Comparison of ENCODE assay signal across 9 cellular contexts in genomic region chr1:27144920-27145661, GRCh38. TPM values are rescaled to one million over a fixed set of nuclear protein-coding genes. Genes with fewer than 3 reads are reported as not detected.
DNase-seq lines count a peak whose midpoint lies in the region; ATAC-seq and TF ChIP-seq lines count a peak whose summit lies in the region.
"Had no signal": no experiment of that assay in that cellular context is flagged by ENCODE, and none has a peak within 500 bp of the region (broad histone marks: within the 10 kb centered on the region; RNA-seq: fewer than 3 reads in every experiment).

No MANE protein-coding gene starts in this region.

- H3K4me1 ChIP-seq in H9 (ENCODE audit: insufficient read depth, low read length) (peaks cover 10% of the 10 kb centered on the region; the same call in 1 of the 2 replicates), stomach smooth muscle (ENCODE audit: control insufficient read depth, insufficient read depth, low read length) (peaks cover 39% of the 10 kb centered on the region)

- H3K27me3 ChIP-seq in H9 (ENCODE audit: insufficient read depth, low read length) (no peaks in the 10 kb centered on the region), stomach smooth muscle (ENCODE audit: control insufficient read depth in 1 of 2, insufficient read depth in 2 of 2, low read length in 2 of 2) (no peaks in the 10 kb centered on the region)

- no peaks in the 10 kb centered on the region; the same call in 1 of the 2 replicates for H3K79me2 ChIP-seq in H9 (ENCODE audit: insufficient read depth, low read length)

- no peak overlapping the region for H4K8ac ChIP-seq in H9 (replicated peaks; ENCODE audit: insufficient read length, low read depth, low read length)

- H3K4me3 ChIP-seq in stomach smooth muscle (ENCODE audit: low read length in 2 of 2), result no peak overlapping the region

- H3K9ac ChIP-seq in H9 (ENCODE audit: extremely low read depth, insufficient read length, low read length), result no peak overlapping the region
- peak overlapping the region in 1 of 2 donors; percentile 62 for H3K9ac ChIP-seq in stomach smooth muscle (ENCODE audit: low read length in 2 of 2)

- no peak overlapping the region for H3K4me3 Mint-ChIP-seq in H9
- H3K4me3 Mint-ChIP-seq: activated CD8-positive, alpha-beta memory T cell treated with anti-CD3 and anti-CD28 coated beads, Interleukin-2, amount 10 ng/mL, durations not matched to agents 7 days and 5 days had no signal

- H2BK12ac ChIP-seq in H9 (ENCODE audit: insufficient read length, low read depth, low read length), result no peak overlapping the region

- H3K4me1 Mint-ChIP-seq in H9, result peaks cover 41 to 47% of the 10 kb centered on the region in 2 experiments

- H2BK120ac ChIP-seq in H9 (ENCODE audit: low read depth, low read length, poor library complexity, severe bottlenecking), result no peak overlapping the region

- H2BK5ac ChIP-seq in H9 (ENCODE audit: insufficient read length, low read length), result no peak overlapping the region

- H4K5ac ChIP-seq in H9 (ENCODE audit: insufficient read length, low read depth, low read length), result no peak overlapping the region

- no peak overlapping the region for H3K56ac ChIP-seq in H9 (ENCODE audit: insufficient read length, low read depth, low read length)

- 0 out of 5 replicates have a peak, but pooled peaks cover 0 to 3% of the 10 kb centered on the region in 2 experiments for H3K9me3 Mint-ChIP-seq in H9

- 0 out of 2 replicates have a peak overlapping the region, but pooled peaks have one; percentile 4 for H3K14ac ChIP-seq in H9 (ENCODE audit: insufficient read depth, low read length)

- TF ChIP-seq CTCF in H9 (conservative IDR thresholded peaks at IDR 0.05), result no peak

- no peak overlapping the region for H3K27ac ChIP-seq in H9 (ENCODE audit: insufficient read length, low read depth, low read length)
- H3K27ac ChIP-seq in angular gyrus (ENCODE audit: low read depth, low read length), result peak overlapping the region; percentile 78
- peak overlapping the region; percentile 73 for H3K27ac ChIP-seq in stomach smooth muscle (ENCODE audit: low read length)

- H3K27ac Mint-ChIP-seq in H9, result peak overlapping the region; percentile 14 to 91 (median 79); a peak in 4 of 7 replicates
- H3K27ac Mint-ChIP-seq: activated CD8-positive, alpha-beta memory T cell treated with anti-CD3 and anti-CD28 coated beads, Interleukin-2, amount 10 ng/mL, durations not matched to agents 7 days and 5 days had no signal

- no peak overlapping the region for H4K91ac ChIP-seq in H9 (ENCODE audit: insufficient read length, low read depth, low read length)

- no peak overlapping the region for H3K23ac ChIP-seq in H9 (ENCODE audit: insufficient read length, low read depth, low read length)

- no peaks in the 10 kb centered on the region; the same call in 1 of the 2 replicates for H3K27me3 Mint-ChIP-seq in H9 (ENCODE audit: low read depth)
- H3K27me3 Mint-ChIP-seq: activated CD8-positive, alpha-beta memory T cell treated with anti-CD3 and anti-CD28 coated beads, Interleukin-2, amount 10 ng/mL, durations not matched to agents 7 days and 5 days had no signal

- no peak overlapping the region for H3T11ph ChIP-seq in H9 (ENCODE audit: low read length)

- H2AK5ac ChIP-seq in H9 (ENCODE audit: insufficient read length, low read length), result no peak overlapping the region

- H3K18ac ChIP-seq in H9 (ENCODE audit: insufficient read length, low read depth, low read length), result no peak overlapping the region

- no peaks in the 10 kb centered on the region for H3K36me3 ChIP-seq in stomach smooth muscle (ENCODE audit: control insufficient read depth in 2 of 2, insufficient read depth in 2 of 2, low read length in 2 of 2)

- ATAC-seq in GM18520 (IDR thresholded peaks at IDR 0.05; ENCODE audit: unreplicated experiment), result no peak
- ATAC-seq in HG03571 (IDR thresholded peaks at IDR 0.05; ENCODE audit: unreplicated experiment), result no peak
- no peak for ATAC-seq in GM21717 (IDR thresholded peaks at IDR 0.05; ENCODE audit: unreplicated experiment)
- ATAC-seq: activated CD8-positive, alpha-beta memory T cell treated with anti-CD3 and anti-CD28 coated beads, Interleukin-2, amount 10 ng/mL, durations not matched to agents 7 days and 5 days had no signal

- no peaks in the 10 kb centered on the region for H4K20me1 ChIP-seq in H9 (ENCODE audit: control insufficient read depth, insufficient read depth, insufficient read length)

- no peak overlapping the region for H3K4ac ChIP-seq in H9 (ENCODE audit: low read depth, low read length)

- WGBS in H9 (ENCODE audit: extremely low coverage, insufficient read length, low lambda C conversion rate), result no CpG with 5 or more reads among the region's 5 CpGs

- H3K36me3 Mint-ChIP-seq in H9 (ENCODE audit: insufficient read depth in 1 of 3, low read depth in 3 of 3), result peaks cover 0 to 6% (median 5%) of the 10 kb centered on the region in 3 experiments; a peak in 2 of 7 replicates

- no peaks in the 10 kb centered on the region for H3K23me2 ChIP-seq in H9 (ENCODE audit: insufficient read length, low read depth, low read length, poor library complexity, severe bottlenecking)

- H3K9me3 ChIP-seq in H9 (ENCODE audit: control insufficient read depth, low read depth, low read length) (no peaks in the 10 kb centered on the region), stomach smooth muscle (ENCODE audit: control insufficient read depth in 2 of 2, low read length in 2 of 2) (no peaks in the 10 kb centered on the region)

- DNase-seq in H9, result no peak
- DNase-seq in hepatic stellate cell (ENCODE audit: low spot score), result peak; percentile 71
- no peak for DNase-seq in Ammon's horn (ENCODE audit: low spot score)
- DNase-seq: activated CD8-positive, alpha-beta memory T cell treated with anti-CD3 and anti-CD28 coated beads, Interleukin-2, amount 10 ng/mL, durations not matched to agents 7 days and 5 days had no signal

- H2AFZ ChIP-seq in H9 (ENCODE audit: low read length), result no peak overlapping the region

- H2BK20ac ChIP-seq in H9 (ENCODE audit: low read depth, low read length, poor library complexity, severe bottlenecking), result no peak overlapping the region

- no peaks in the 10 kb centered on the region for H3K79me1 ChIP-seq in H9 (ENCODE audit: insufficient read depth, low read depth, low read length, poor library complexity, severe bottlenecking)

- no peak overlapping the region for H2BK15ac ChIP-seq in H9 (ENCODE audit: low read depth, low read length)

- H3K4me2 ChIP-seq in H9 (ENCODE audit: insufficient read depth, insufficient read length, low read length), result no peak overlapping the region

RNA-seq across cellular contexts. Expression of gene SLC9A1, which starts 9.8 kb away (rescaled TPM):
- total RNA-seq in H9 (2021), result 20.8 and 21.3 TPM in 2 replicates
